ENCODE assay signal across 9 cellular contexts in the genomic region with DNA sequence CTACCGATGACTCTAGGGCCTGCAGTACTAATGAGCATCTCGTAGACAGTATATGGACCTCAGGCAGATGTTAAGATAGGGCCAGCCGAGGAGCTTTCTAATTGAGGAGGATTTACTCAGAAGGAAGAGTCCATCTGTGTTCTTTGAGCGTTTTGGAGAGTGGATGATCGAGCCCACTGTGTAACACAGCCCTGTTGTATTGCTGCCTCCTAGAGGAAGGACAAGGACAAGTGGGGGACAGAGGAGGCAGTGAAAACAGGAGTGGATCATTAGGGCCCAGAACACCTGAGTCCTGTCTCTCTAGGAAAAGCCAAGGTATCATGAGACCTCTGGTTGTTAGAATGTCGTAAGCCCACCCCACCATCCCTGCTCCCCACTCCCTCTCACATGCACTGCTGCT.
DNase-seq lines count a peak whose midpoint lies in the region; ATAC-seq, FAIRE-seq and TF ChIP-seq lines count a peak whose summit lies in the region.
"Had no signal": no experiment of that assay in that cellular context is flagged by ENCODE, and none has a peak within 500 bp of the region (broad histone marks: within the 10 kb centered on the region; RNA-seq: fewer than 3 reads in every experiment).

No MANE protein-coding gene starts in this region.

- intact Hi-C loops in ascending aorta (cut with DNase I) (loop anchor here (2.0 to 10.0 kb wide), 5 partner anchors 84 to 1004 kb away; a partner anchor contains a TSS), HepG2 (cut with micrococcal nuclease; ENCODE audit: unreplicated experiment) (loop anchor here (1.0 kb wide), 1 partner anchor 22 kb away; no protein-coding TSS in a partner anchor)

- no peaks in the 10 kb centered on the region for H3K9me3 ChIP-seq in GM23248 (ENCODE audit: low read depth)
- peaks cover 0 to 4% of the 10 kb centered on the region in 2 donors for H3K9me3 ChIP-seq in ascending aorta
- no peaks in the 10 kb centered on the region for H3K9me3 ChIP-seq in HepG2 (ENCODE audit: low read length)

- no peak for TF ChIP-seq RAD21 in HepG2 (CRISPR knock-in tag; IDR thresholded peaks at IDR 0.05)

- FAIRE-seq in HepG2 (lab: Jason Lieb, UNC), result peak; percentile 15

- POLR2A ChIA-PET in HepG2 (lab: Yijun Ruan, JAX), result interaction anchor here (1.4 to 2.1 kb wide), 2 partner anchors 11 to 25 kb away, joined by 5 to 15 read pairs; no protein-coding TSS in a partner anchor

- TF ChIP-seq CTCF in ascending aorta (IDR thresholded peaks at IDR 0.05) (no peak), HepG2 (CRISPR knock-in tag; IDR thresholded peaks at IDR 0.05) (peak; percentile 70)

- H3K27ac ChIP-seq in GM23248 (no peak overlapping the region), ascending aorta (peak overlapping the region; percentile 65 to 78), HepG2 (ENCODE audit: extremely low read length, insufficient read depth, low read length) (no peak overlapping the region)

- H3K27me3 ChIP-seq in GM23248 (replicated peaks; ENCODE audit: insufficient read depth) (no peaks in the 10 kb centered on the region), ascending aorta (no peaks in the 10 kb centered on the region), HepG2 (ENCODE audit: control insufficient read depth in 1 of 2, insufficient read depth in 2 of 2, low read length in 2 of 2) (no peaks in the 10 kb centered on the region; a peak in 1 of 5 replicates)

- TF ChIP-seq EP300 in HepG2 (IDR thresholded peaks at IDR 0.05; ENCODE audit: low read depth in 2 of 2, low read length in 2 of 2), result no peak
- TF ChIP-seq EP300 in HepG2 (CRISPR knock-in tag; IDR thresholded peaks at IDR 0.05; ENCODE audit: borderline replicate concordance), result no peak

- ATAC-seq in HepG2 (peak; percentile 93), GM18517 (IDR thresholded peaks at IDR 0.05; ENCODE audit: unreplicated experiment) (no peak), HG03521 (IDR thresholded peaks at IDR 0.05; ENCODE audit: unreplicated experiment) (no peak), HG02870 (IDR thresholded peaks at IDR 0.05; ENCODE audit: unreplicated experiment) (no peak)

- H3K9ac ChIP-seq in GM23248, result no peak overlapping the region
- H3K9ac ChIP-seq in HepG2 (ENCODE audit: insufficient read depth, low read depth, low read length), result no peak overlapping the region

- DNase-seq in Ammon's horn (ENCODE audit: low spot score), result peak; percentile 45
- DNase-seq in GM23248, result peak; percentile 22
- no peak for DNase-seq in ascending aorta (ENCODE audit: low spot score in 2 of 2)
- peak; percentile 23 for DNase-seq in HepG2 (ENCODE audit: low spot score)
- no peak for DNase-seq in cerebellum (ENCODE audit: low spot score)
- DNase-seq: HCEC 1CT had no signal

- in situ Hi-C loops in GM23248 (cut with MboI), result loop anchor here (10.0 to 25.0 kb wide), 2 partner anchors 241 to 994 kb away; no protein-coding TSS in a partner anchor
- in situ Hi-C loops in HepG2 (cut with HindIII; ENCODE audit: extremely low pct_ligation_motif_present, low pct_unique_long_range_greater_than_20kb), result loop anchor here (10.0 kb wide), 1 partner anchor 241 kb away; no protein-coding TSS in a partner anchor

- H3K36me3 ChIP-seq in GM23248 (ENCODE audit: low read depth) (no peaks in the 10 kb centered on the region), ascending aorta (no peaks in the 10 kb centered on the region), HepG2 (replicated peaks in 1 of 2; ENCODE audit: control insufficient read depth in 1 of 2, insufficient read depth in 2 of 2, low read length in 2 of 2) (no peaks in the 10 kb centered on the region)

- WGBS in GM23248 (ENCODE audit: low coverage in 1 of 2, low lambda C conversion rate in 2 of 2, missing lambda C conversion rate in 2 of 2), 2 experiments, result 65 to 70% methylated on average over 6 of the region's 6 CpGs
- 24% methylated on average over 6 of the region's 6 CpGs for WGBS in HepG2 (ENCODE audit: low lambda C conversion rate)

- peak overlapping the region; percentile 49; the same call in 1 of the 2 replicates for H2AFZ ChIP-seq in GM23248
- peak overlapping the region; percentile 93 for H2AFZ ChIP-seq in HepG2 (ENCODE audit: low read length)

- 0 out of 2 replicates have a peak, but pooled peaks cover 11% of the 10 kb centered on the region for H3F3A ChIP-seq in GM23248 (ENCODE audit: insufficient read depth)

- H4K20me1 ChIP-seq in GM23248 (ENCODE audit: insufficient read depth), result no peaks in the 10 kb centered on the region
- no peaks in the 10 kb centered on the region for H4K20me1 ChIP-seq in HepG2 (ENCODE audit: insufficient read depth, low read length)

- no peaks in the 10 kb centered on the region for H3K79me2 ChIP-seq in GM23248 (ENCODE audit: insufficient read depth)
- no peaks in the 10 kb centered on the region for H3K79me2 ChIP-seq in HepG2 (ENCODE audit: insufficient read depth, low read length)

- no peak for TF ChIP-seq POLR2A in HepG2 (IDR thresholded peaks at IDR 0.05; ENCODE audit: insufficient read depth in 1 of 2, low read depth in 2 of 2, low read length in 2 of 2)

- no peaks in the 10 kb centered on the region for H3K9me2 ChIP-seq in GM23248 (ENCODE audit: insufficient read depth)

- BruUV-seq in HepG2 (replicated peaks; lab: Mats Ljungman, UMichigan), result no TSS peak

- H3K4me3 ChIP-seq in GM23248 (no peak overlapping the region), ascending aorta (no peak overlapping the region), HepG2 (replicated peaks in 1 of 3; ENCODE audit: insufficient read depth in 1 of 3, low read depth in 2 of 3, low read length in 3 of 3) (peak overlapping the region; percentile 21 to 62 (median 50); a peak in 4 of 6 replicates)

- CTCF ChIA-PET in HepG2 (lab: Yijun Ruan, JAX; ENCODE audit: low intra/inter-chr PET ratio, low total read pairs), result interaction anchor here (0.8 to 1.7 kb wide), 4 partner anchors 22 to 202 kb away, joined by 3 to 6 read pairs (median 4); no protein-coding TSS in a partner anchor

- H3K4me1 ChIP-seq in GM23248 (ENCODE audit: insufficient read depth) (peaks cover 14% of the 10 kb centered on the region), ascending aorta (peaks cover 0 to 8% of the 10 kb centered on the region in 2 donors), HepG2 (ENCODE audit: insufficient read depth, low read length) (peaks cover 18% of the 10 kb centered on the region)

- no peak overlapping the region for H3K4me2 ChIP-seq in GM23248 (ENCODE audit: unreplicated experiment)
- peak overlapping the region; percentile 87 for H3K4me2 ChIP-seq in HepG2 (ENCODE audit: low read depth, low read length)

TF ChIP-seq in HepG2, 621 proteins besides CTCF, POLR2A, EP300 and RAD21 (continues in another document):
- 0 out of 2 replicates have a peak, but pooled peaks have one; percentile 24 for TF ChIP-seq SAP130 (CRISPR knock-in tag; IDR thresholded peaks at IDR 0.05; ENCODE audit: low read depth)
- TF ChIP-seq, protein P1, sequence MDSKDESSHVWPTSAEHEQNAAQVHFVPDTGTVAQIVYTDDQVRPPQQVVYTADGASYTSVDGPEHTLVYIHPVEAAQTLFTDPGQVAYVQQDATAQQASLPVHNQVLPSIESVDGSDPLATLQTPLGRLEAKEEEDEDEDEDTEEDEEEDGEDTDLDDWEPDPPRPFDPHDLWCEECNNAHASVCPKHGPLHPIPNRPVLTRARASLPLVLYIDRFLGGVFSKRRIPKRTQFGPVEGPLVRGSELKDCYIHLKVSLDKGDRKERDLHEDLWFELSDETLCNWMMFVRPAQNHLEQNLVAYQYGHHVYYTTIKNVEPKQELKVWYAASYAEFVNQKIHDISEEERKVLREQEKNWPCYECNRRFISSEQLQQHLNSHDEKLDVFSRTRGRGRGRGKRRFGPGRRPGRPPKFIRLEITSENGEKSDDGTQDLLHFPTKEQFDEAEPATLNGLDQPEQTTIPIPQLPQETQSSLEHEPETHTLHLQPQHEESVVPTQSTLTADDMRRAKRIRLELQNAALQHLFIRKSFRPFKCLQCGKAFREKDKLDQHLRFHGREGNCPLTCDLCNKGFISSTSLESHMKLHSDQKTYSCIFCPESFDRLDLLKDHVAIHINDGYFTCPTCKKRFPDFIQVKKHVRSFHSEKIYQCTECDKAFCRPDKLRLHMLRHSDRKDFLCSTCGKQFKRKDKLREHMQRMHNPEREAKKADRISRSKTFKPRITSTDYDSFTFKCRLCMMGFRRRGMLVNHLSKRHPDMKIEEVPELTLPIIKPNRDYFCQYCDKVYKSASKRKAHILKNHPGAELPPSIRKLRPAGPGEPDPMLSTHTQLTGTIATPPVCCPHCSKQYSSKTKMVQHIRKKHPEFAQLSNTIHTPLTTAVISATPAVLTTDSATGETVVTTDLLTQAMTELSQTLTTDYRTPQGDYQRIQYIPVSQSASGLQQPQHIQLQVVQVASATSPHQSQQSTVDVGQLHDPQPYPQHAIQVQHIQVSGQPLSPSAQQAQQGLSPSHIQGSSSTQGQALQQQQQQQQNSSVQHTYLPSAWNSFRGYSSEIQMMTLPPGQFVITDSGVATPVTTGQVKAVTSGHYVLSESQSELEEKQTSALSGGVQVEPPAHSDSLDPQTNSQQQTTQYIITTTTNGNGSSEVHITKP (CRISPR knock-in tag; IDR thresholded peaks at IDR 0.05; ENCODE audit: low read depth), result 0 out of 2 replicates have a peak, but pooled peaks have one; percentile 38

Comparison
In these comparisons a context has a peak if more than half of its experiments do, and no peak if none do; other contexts are left out.
1. DNase-seq: peak in Ammon's horn (single experiment), GM23248 (single experiment) and HepG2 (single experiment); none in ascending aorta (0 of 2) and cerebellum (single experiment).
2. H3K27ac ChIP-seq: peak in ascending aorta (2 of 2); none in GM23248 (single experiment) and HepG2 (single experiment).
3. H3K4me3 ChIP-seq: peak in HepG2 (3 of 3); none in GM23248 (single experiment) and ascending aorta (0 of 2).